8 cellular contexts compared by ENCODE assay signal in the genomic region with DNA sequence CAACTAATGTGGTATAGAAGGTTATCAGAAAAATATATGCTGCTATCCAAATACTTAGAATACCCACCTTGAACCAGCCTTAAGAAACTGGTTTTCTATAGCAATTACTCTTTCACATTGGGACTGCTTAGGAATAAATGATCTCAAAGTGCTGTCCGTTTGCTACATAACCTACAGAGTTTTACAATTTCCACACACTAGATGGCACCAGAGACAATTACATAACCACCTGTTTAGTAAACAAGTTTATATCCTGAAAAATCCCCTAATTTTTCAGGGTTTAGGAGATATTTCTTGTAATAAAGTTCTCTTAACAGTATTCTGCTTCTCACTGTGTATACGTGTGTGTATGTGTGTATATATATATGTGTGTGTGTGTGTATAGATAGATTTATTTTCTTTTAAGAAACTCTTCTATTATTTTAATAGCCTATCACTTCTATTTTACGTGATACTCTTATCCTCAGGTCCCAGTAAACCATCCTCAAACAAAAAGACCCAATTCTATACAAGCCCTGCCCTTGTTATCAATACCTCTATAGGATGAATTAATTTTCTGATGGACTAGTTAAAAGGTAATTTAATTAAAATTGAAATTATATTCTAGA. TPM values are rescaled to one million over a fixed set of nuclear protein-coding genes. Genes with fewer than 3 reads are reported as not detected.
A peak's percentile ranks its signal among the peaks of the same experiment; 100 is the strongest.
DNase-seq lines count a peak whose midpoint lies in the region; TF ChIP-seq lines count a peak whose summit lies in the region.

No MANE protein-coding gene starts in this region.

- no peaks in the 10 kb centered on the region for H3K27me3 ChIP-seq in adipocyte (replicated peaks; ENCODE audit: control insufficient read depth, insufficient read depth, low read length)
- H3K27me3 ChIP-seq in uterus, result no peaks in the 10 kb centered on the region

- H3K4me1 ChIP-seq in adipocyte (ENCODE audit: control insufficient read depth, insufficient read depth, low read length), result no peaks in the 10 kb centered on the region
- no peaks in the 10 kb centered on the region for H3K4me1 ChIP-seq in uterus

- no peaks in the 10 kb centered on the region for H3K36me3 Mint-ChIP-seq in activated CD4-positive, alpha-beta T cell treated with anti-CD3 and anti-CD28 coated beads, Interleukin-2, amount 10 ng/mL, durations not matched to agents 7 days and 5 days (ENCODE audit: low read depth)

- peak in 1 of 4 experiments; percentile 11 for TF ChIP-seq CTCF in uterus (IDR thresholded peaks at IDR 0.05)

- CTCF ChIA-PET in activated CD4-positive, alpha-beta T cell treated with anti-CD3 and anti-CD28 coated beads, Interleukin-2, amount 10 ng/mL, durations not matched to agents 7 days and 5 days (lab: Charles Lee), result no interaction called here

- no peak overlapping the region for H3K27ac ChIP-seq in uterus

- POLR2A ChIA-PET in activated CD4-positive, alpha-beta T cell treated with anti-CD3 and anti-CD28 coated beads, Interleukin-2, amount 10 ng/mL, durations not matched to agents 7 days and 5 days (lab: Charles Lee), result no interaction called here

- no peaks in the 10 kb centered on the region for H3K9me3 Mint-ChIP-seq in activated CD4-positive, alpha-beta T cell treated with anti-CD3 and anti-CD28 coated beads, Interleukin-2, amount 10 ng/mL, durations not matched to agents 7 days and 5 days

- H3K36me3 ChIP-seq in adipocyte (ENCODE audit: control insufficient read depth, insufficient read depth, low read length, severe bottlenecking) (no peaks in the 10 kb centered on the region), uterus (no peaks in the 10 kb centered on the region)

- no peak overlapping the region for H3K4me3 Mint-ChIP-seq in activated CD4-positive, alpha-beta T cell treated with anti-CD3 and anti-CD28 coated beads, Interleukin-2, amount 10 ng/mL, durations not matched to agents 7 days and 5 days

- no peaks in the 10 kb centered on the region for H3K27me3 Mint-ChIP-seq in activated CD4-positive, alpha-beta T cell treated with anti-CD3 and anti-CD28 coated beads, Interleukin-2, amount 10 ng/mL, durations not matched to agents 7 days and 5 days

- no peaks in the 10 kb centered on the region for H3K4me1 Mint-ChIP-seq in activated CD4-positive, alpha-beta T cell treated with anti-CD3 and anti-CD28 coated beads, Interleukin-2, amount 10 ng/mL, durations not matched to agents 7 days and 5 days

- DNase-seq in activated CD4-positive, alpha-beta T cell treated with anti-CD3 and anti-CD28 coated beads, Interleukin-2, amount 10 ng/mL, durations not matched to agents 7 days and 5 days, result peak; percentile 7
- no peak for DNase-seq in activated CD4-positive, alpha-beta T cell treated with anti-CD3 and anti-CD28 coated beads for 4 hours
- DNase-seq in Kasumi-1 (lab: John Stamatoyannopoulos, UW) (peak; percentile 59 to 71), adipocyte (ENCODE audit: low read depth) (peak; percentile 59), lung microvascular endothelial cell (ENCODE audit: low read depth in 2 of 2) (peak; percentile 36 to 43), uterus (no peak), ureter (ENCODE audit: low spot score) (no peak)
- DNase-seq in activated CD4-positive, CD25-positive, alpha-beta regulatory T cell (lab: John Stamatoyannopoulos, UW), result no peak

- H3K4me3 ChIP-seq in adipocyte (ENCODE audit: low read length) (no peak overlapping the region), uterus (no peak overlapping the region)

- no peak overlapping the region for H3K27ac Mint-ChIP-seq in activated CD4-positive, alpha-beta T cell treated with anti-CD3 and anti-CD28 coated beads, Interleukin-2, amount 10 ng/mL, durations not matched to agents 7 days and 5 days

- no peak for TF ChIP-seq POLR2A in uterus (IDR thresholded peaks at IDR 0.05)

- intact Hi-C loops in uterus (cut with DNase I; ENCODE audit: low total_unique reads), result no loop called here

- H3K9ac ChIP-seq in adipocyte (ENCODE audit: low read length), result no peak overlapping the region

- H3K9me3 ChIP-seq in adipocyte (ENCODE audit: control insufficient read depth, low read length), result no peaks in the 10 kb centered on the region
- H3K9me3 ChIP-seq in uterus, result no peaks in the 10 kb centered on the region

RNA-seq across cellular contexts. Expression of gene OR5I1, which starts 6.7 kb away (rescaled TPM):
- total RNA-seq in activated CD4-positive, alpha-beta T cell treated with anti-CD3 and anti-CD28 coated beads, Interleukin-2, amount 10 ng/mL, durations not matched to agents 7 days and 5 days, result not detected
- total RNA-seq in lung microvascular endothelial cell (not detected in 2 replicates), uterus (not detected), ureter (not detected)

RNA-seq across cellular contexts. Expression of gene OR10AG1, which starts 26.9 kb away (rescaled TPM):
- not detected for total RNA-seq in activated CD4-positive, alpha-beta T cell treated with anti-CD3 and anti-CD28 coated beads, Interleukin-2, amount 10 ng/mL, durations not matched to agents 7 days and 5 days
- total RNA-seq in lung microvascular endothelial cell (not detected in 2 replicates), uterus (not detected), ureter (not detected)

RNA-seq across cellular contexts. Expression of gene OR5W2, which starts 28.5 kb away (rescaled TPM):
- not detected for total RNA-seq in activated CD4-positive, alpha-beta T cell treated with anti-CD3 and anti-CD28 coated beads, Interleukin-2, amount 10 ng/mL, durations not matched to agents 7 days and 5 days
- total RNA-seq in lung microvascular endothelial cell, result not detected in 2 replicates
- not detected for total RNA-seq in uterus
- total RNA-seq in ureter, result not detected

RNA-seq across cellular contexts. Expression of gene OR5F1, which starts 51.5 kb away (rescaled TPM):
- total RNA-seq in activated CD4-positive, alpha-beta T cell treated with anti-CD3 and anti-CD28 coated beads, Interleukin-2, amount 10 ng/mL, durations not matched to agents 7 days and 5 days, result not detected
- total RNA-seq in lung microvascular endothelial cell (not detected in 2 replicates), uterus (not detected), ureter (not detected)

RNA-seq across cellular contexts. Expression of gene TRIM51, which starts 59.8 kb away (rescaled TPM):
- not detected for total RNA-seq in activated CD4-positive, alpha-beta T cell treated with anti-CD3 and anti-CD28 coated beads, Interleukin-2, amount 10 ng/mL, durations not matched to agents 7 days and 5 days
- total RNA-seq in lung microvascular endothelial cell, result not detected in 2 replicates
- not detected for total RNA-seq in uterus
- total RNA-seq in ureter, result not detected

Comparison
In these comparisons a context has a peak if more than half of its experiments do, and no peak if none do; other contexts are left out.
1. DNase-seq: peak in activated CD4-positive, alpha-beta T cell treated with anti-CD3 and anti-CD28 coated beads, Interleukin-2, amount 10 ng/mL, durations not matched to agents 7 days and 5 days (single experiment), Kasumi-1 (2 of 2), adipocyte (single experiment) and lung microvascular endothelial cell (2 of 2); none in activated CD4-positive, alpha-beta T cell treated with anti-CD3 and anti-CD28 coated beads for 4 hours (0 of 2), uterus (0 of 2), activated CD4-positive, CD25-positive, alpha-beta regulatory T cell (0 of 4) and ureter (single experiment).